8 cellular contexts compared by ENCODE assay signal in the genomic region with DNA sequence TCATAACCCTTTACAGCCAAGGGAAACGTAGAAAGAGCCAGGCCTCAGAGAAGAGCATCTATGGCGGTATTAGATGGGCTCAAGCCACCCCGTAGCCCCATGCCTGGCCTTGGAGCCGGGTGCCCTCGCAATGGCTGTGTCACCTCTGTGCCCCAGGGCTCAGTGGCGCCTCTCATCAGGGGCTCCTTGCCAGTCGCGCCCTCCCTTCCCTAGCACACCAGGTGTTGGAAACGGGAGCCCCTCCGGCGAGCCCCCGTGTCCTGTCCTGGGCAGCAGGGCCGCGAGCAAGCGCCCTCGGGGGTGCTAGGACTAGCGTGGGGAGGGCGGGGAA. TPM values are rescaled to one million over a fixed set of nuclear protein-coding genes. Genes with fewer than 3 reads are reported as not detected.
DNase-seq lines count a peak whose midpoint lies in the region; ATAC-seq and TF ChIP-seq lines count a peak whose summit lies in the region.

No MANE protein-coding gene starts in this region.

- intact Hi-C loops in heart left ventricle (cut with DNase I): loop anchor here in 2 of 10 donors (2.0 to 10.0 kb wide), 2 partner anchors 56 to 208 kb away; partner anchors contain the start of genes ZNF329 (in 1 of the 2) and ZNF606 (in 1 of the 2)

- H3K4me1 ChIP-seq in heart left ventricle (peaks cover 0 to 24% (median 12%) of the 10 kb centered on the region in 12 donors), skeletal muscle satellite cell (ENCODE audit: control insufficient read depth, insufficient read depth, low read length) (peaks cover 8% of the 10 kb centered on the region)

- TF ChIP-seq POLR2A in heart left ventricle (IDR thresholded peaks at IDR 0.05): no peak

- peak overlapping the region; percentile 70 to 100 (median 98) for H3K4me3 ChIP-seq in heart left ventricle
- H3K4me3 ChIP-seq in skeletal muscle satellite cell (ENCODE audit: low read length): peak overlapping the region; percentile 81

- ATAC-seq in GM21576 (IDR thresholded peaks at IDR 0.05; ENCODE audit: unreplicated experiment): peak; percentile 12
- peak in 1 of 4 donors; percentile 17 for ATAC-seq in heart left ventricle
- no peak for ATAC-seq in HG02840 (IDR thresholded peaks at IDR 0.05; ENCODE audit: low FRiP score, unreplicated experiment)

- H3K27me3 ChIP-seq in heart left ventricle (no peaks in the 10 kb centered on the region), skeletal muscle satellite cell (ENCODE audit: control insufficient read depth, insufficient read depth, low read length) (no peaks in the 10 kb centered on the region)

- DNase-seq in heart left ventricle: peak in 2 of 5 donors; percentile 30 to 69
- DNase-seq in NCI-H2029 treated with DMSO at 0.1 percent for 48 hours (lab: John Stamatoyannopoulos, UW): no peak
- DNase-seq in DMS53 (lab: John Stamatoyannopoulos, UW): no peak
- no peak for DNase-seq in mucosa of gallbladder (ENCODE audit: low spot score)

- peak overlapping the region; percentile 90 for H3K9ac ChIP-seq in skeletal muscle satellite cell (ENCODE audit: low read depth, low read length)

- H3K9me3 ChIP-seq in heart left ventricle (peaks cover 0 to 46% (median 10%) of the 10 kb centered on the region in 12 donors), skeletal muscle satellite cell (replicated peaks; ENCODE audit: low read length) (peaks cover 19% of the 10 kb centered on the region)

- no peak for TF ChIP-seq CTCF in VCaP (conservative IDR thresholded peaks at IDR 0.05)
- TF ChIP-seq CTCF in heart left ventricle (IDR thresholded peaks at IDR 0.05): no peak

- peak overlapping the region; percentile 85 for H3K4me2 ChIP-seq in skeletal muscle satellite cell (ENCODE audit: low read length)

- H3K36me3 ChIP-seq in heart left ventricle: peaks cover 0 to 23% (median 21%) of the 10 kb centered on the region in 9 donors
- H3K36me3 ChIP-seq in skeletal muscle satellite cell (ENCODE audit: insufficient read depth, low read length): peaks cover 16% of the 10 kb centered on the region

- 0% methylated on average over 2 to 18 of the region's 18 CpGs for WGBS in heart left ventricle, 4 donors

- H3K27ac ChIP-seq in VCaP (peak overlapping the region; percentile 88), heart left ventricle (peak overlapping the region; percentile 42 to 95 (median 90))

RNA-seq across cellular contexts. Expression of gene ZNF256, which starts 0.5 kb away (rescaled TPM):
- 10 to 100 TPM in 4 of 9 donors, 1 to 10 TPM in 5; 5.1 to 13.4 (median 9.7) TPM for total RNA-seq in heart left ventricle
- polyA plus RNA-seq in heart left ventricle: 1 to 10 TPM; 5.6 to 6.0 TPM
- total RNA-seq in skeletal muscle satellite cell (2012; rRNA removed): 3.9 and 4.1 TPM in 2 replicates
- total RNA-seq in mucosa of gallbladder: 5.7 TPM

RNA-seq across cellular contexts. Expression of gene ZNF418, which starts 11.9 kb away (rescaled TPM):
- total RNA-seq in heart left ventricle: 10 to 100 TPM in 6 of 9 donors, 1 to 10 TPM in 3; 6.3 to 17.0 (median 11.9) TPM
- 1 to 10 TPM; 3.5 to 8.6 TPM for polyA plus RNA-seq in heart left ventricle
- 3.8 and 4.2 TPM in 2 replicates for total RNA-seq in skeletal muscle satellite cell (2012; rRNA removed)
- 14.1 TPM for total RNA-seq in mucosa of gallbladder

RNA-seq across cellular contexts. Expression of gene C19orf18, which starts 27.3 kb away (rescaled TPM):
- 1 to 10 TPM; 1.0 to 2.8 (median 2.3) TPM for total RNA-seq in heart left ventricle
- polyA plus RNA-seq in heart left ventricle: 1 to 10 TPM in 1 of 2 donors, under 1 TPM in 1; 0.40 to 4.5 TPM
- not detected in 2 replicates for total RNA-seq in skeletal muscle satellite cell (2012; rRNA removed)
- 0.60 TPM for total RNA-seq in mucosa of gallbladder

RNA-seq across cellular contexts. Expression of gene ZNF417, which starts 30.7 kb away (rescaled TPM):
- total RNA-seq in heart left ventricle: 10 to 100 TPM in 4 of 9 donors, 1 to 10 TPM in 5; 7.8 to 15.6 (median 9.1) TPM
- 1 to 10 TPM; 3.8 to 5.0 TPM for polyA plus RNA-seq in heart left ventricle
- 10.3 and 13.7 TPM in 2 replicates for total RNA-seq in skeletal muscle satellite cell (2012; rRNA removed)
- 31.0 TPM for total RNA-seq in mucosa of gallbladder

RNA-seq across cellular contexts. Expression of gene ZNF606, which starts 55.6 kb away (rescaled TPM):
- total RNA-seq in heart left ventricle (10 to 100 TPM in 7 of 9 donors, 1 to 10 TPM in 2; 7.8 to 14.3 (median 12.2) TPM), mucosa of gallbladder (23.3 TPM)
- 10 to 100 TPM in 1 of 2 donors, 1 to 10 TPM in 1; 6.4 to 10.7 TPM for polyA plus RNA-seq in heart left ventricle
- total RNA-seq in skeletal muscle satellite cell (2012; rRNA removed): 11.4 and 12.2 TPM in 2 replicates
